ENCODE assay signal across 11 cellular contexts in genomic region chr14:104746951-104747481, GRCh38. TPM values are rescaled to one million over a fixed set of nuclear protein-coding genes. Genes with fewer than 3 reads are reported as not detected.
DNase-seq lines count a peak whose midpoint lies in the region; ATAC-seq and TF ChIP-seq lines count a peak whose summit lies in the region.
"Had no signal": no experiment of that assay in that cellular context is flagged by ENCODE, and none has a peak within 500 bp of the region (broad histone marks: within the 10 kb centered on the region; RNA-seq: fewer than 3 reads in every experiment).

No MANE protein-coding gene starts in this region.

- H3K4me1 Mint-ChIP-seq in Calu3 (ENCODE audit: low read depth, unreplicated experiment), result peaks cover 16% of the 10 kb centered on the region
- H3K4me1 Mint-ChIP-seq in activated CD4-positive, alpha-beta memory T cell treated with anti-CD3 and anti-CD28 coated beads for 36 hours (ENCODE audit: low read depth), result peaks cover 19% of the 10 kb centered on the region

- H2AFZ ChIP-seq in ACC112 (ENCODE audit: low read length, unreplicated experiment), result peak overlapping the region; percentile 33

- TF ChIP-seq CTCF in fibroblast of the aortic adventitia (IDR thresholded peaks at IDR 0.05; ENCODE audit: insufficient read depth, low read length), result no peak
- no peak for TF ChIP-seq CTCF in Calu3 (IDR thresholded peaks at IDR 0.05; ENCODE audit: unreplicated experiment)

- no peak for ATAC-seq in HG02981 (IDR thresholded peaks at IDR 0.05; ENCODE audit: unreplicated experiment)

- H3K27me3 ChIP-seq in ACC112 (ENCODE audit: insufficient read depth, low read length), result no peaks in the 10 kb centered on the region

- no peak overlapping the region for H3K4me3 Mint-ChIP-seq in Calu3 (ENCODE audit: low read depth, unreplicated experiment)
- no peak overlapping the region for H3K4me3 Mint-ChIP-seq in activated CD4-positive, alpha-beta memory T cell treated with anti-CD3 and anti-CD28 coated beads for 36 hours
- H3K4me3 Mint-ChIP-seq: activated CD4-positive, alpha-beta T cell treated with anti-CD3 and anti-CD28 coated beads, Interleukin-2, amount 10 ng/mL, durations not matched to agents 24 days and 14 days had no signal

- DNase-seq in NCI-H2171 treated with DMSO at 0.1 percent for 48 hours (lab: John Stamatoyannopoulos, UW), result peak; percentile 55
- peak; percentile 39 for DNase-seq in fibroblast of the aortic adventitia (ENCODE audit: low read depth)
- peak; percentile 21 for DNase-seq in myocyte (ENCODE audit: low read depth)
- DNase-seq in Calu3, result no peak
- DNase-seq in activated CD4-positive, alpha-beta memory T cell treated with anti-CD3 and anti-CD28 coated beads for 36 hours, result no peak
- DNase-seq in activated CD4-positive, alpha-beta T cell treated with anti-CD3 and anti-CD28 coated beads for 1 hour, result no peak
- DNase-seq: activated CD4-positive, alpha-beta T cell treated with anti-CD3 and anti-CD28 coated beads, Interleukin-2, amount 10 ng/mL, durations not matched to agents 24 days and 14 days; naive B cell; stimulated activated CD4-positive, alpha-beta T cell treated with anti-CD3 and anti-CD28 coated beads, Interleukin-2, amount 100 ng/mL, for 48 hours had no signal

- no peak overlapping the region for H3K27ac Mint-ChIP-seq in Calu3 (ENCODE audit: unreplicated experiment)
- H3K27ac Mint-ChIP-seq in activated CD4-positive, alpha-beta memory T cell treated with anti-CD3 and anti-CD28 coated beads for 36 hours, result no peak overlapping the region
- H3K27ac Mint-ChIP-seq: activated CD4-positive, alpha-beta T cell treated with anti-CD3 and anti-CD28 coated beads, Interleukin-2, amount 10 ng/mL, durations not matched to agents 24 days and 14 days; naive B cell had no signal

- no TSS peak for BruUV-seq in Calu3 (replicated peaks; lab: Mats Ljungman, UMichigan)

- H3K4me3 ChIP-seq in ACC112 (ENCODE audit: low read depth, low read length), result no peak overlapping the region
- no peak overlapping the region for H3K4me3 ChIP-seq in fibroblast of the aortic adventitia (ENCODE audit: low read depth, low read length)

- no peaks in the 10 kb centered on the region for H3K27me3 Mint-ChIP-seq in Calu3 (ENCODE audit: unreplicated experiment)
- H3K27me3 Mint-ChIP-seq in activated CD4-positive, alpha-beta memory T cell treated with anti-CD3 and anti-CD28 coated beads for 36 hours, result no peaks in the 10 kb centered on the region
- H3K27me3 Mint-ChIP-seq: naive B cell had no signal

- no peak overlapping the region for H3K27ac ChIP-seq in ACC112 (ENCODE audit: low read depth, low read length)

- intact Hi-C loops in Calu3 (cut with micrococcal nuclease; ENCODE audit: unreplicated experiment), result no loop called here
- intact Hi-C loops in activated CD4-positive, alpha-beta memory T cell treated with anti-CD3 and anti-CD28 coated beads for 36 hours (cut with micrococcal nuclease), result no loop called here

- POLR2A ChIA-PET in activated CD4-positive, alpha-beta memory T cell treated with anti-CD3 and anti-CD28 coated beads for 36 hours (lab: Charles Lee), result no interaction called here

- no peaks in the 10 kb centered on the region for H3K9me3 Mint-ChIP-seq in Calu3 (ENCODE audit: low read depth, unreplicated experiment)
- peaks cover 2% of the 10 kb centered on the region for H3K9me3 Mint-ChIP-seq in activated CD4-positive, alpha-beta memory T cell treated with anti-CD3 and anti-CD28 coated beads for 36 hours
- H3K9me3 Mint-ChIP-seq: activated CD4-positive, alpha-beta T cell treated with anti-CD3 and anti-CD28 coated beads, Interleukin-2, amount 10 ng/mL, durations not matched to agents 24 days and 14 days; naive B cell had no signal

- no peaks in the 10 kb centered on the region for H3K79me2 ChIP-seq in ACC112 (ENCODE audit: control insufficient read depth, insufficient read depth, low read length, unreplicated experiment)

- H3K36me3 Mint-ChIP-seq in Calu3 (ENCODE audit: insufficient read depth, unreplicated experiment), result no peaks in the 10 kb centered on the region
- no peaks in the 10 kb centered on the region for H3K36me3 Mint-ChIP-seq in activated CD4-positive, alpha-beta memory T cell treated with anti-CD3 and anti-CD28 coated beads for 36 hours
- H3K36me3 Mint-ChIP-seq: naive B cell had no signal

- H3K4me1 ChIP-seq in ACC112 (ENCODE audit: control insufficient read depth, insufficient read depth, low read length, unreplicated experiment), result peaks cover 31% of the 10 kb centered on the region

- CTCF ChIA-PET in Calu3 (lab: Charles Lee), result no interaction called here
- CTCF ChIA-PET in activated CD4-positive, alpha-beta memory T cell treated with anti-CD3 and anti-CD28 coated beads for 36 hours (lab: Charles Lee), result interaction anchor here (2.3 kb wide), 1 partner anchor 22 kb away, joined by 7 read pairs; the partner anchor contains the start of gene ADSS1

- no peaks in the 10 kb centered on the region for H3K36me3 ChIP-seq in ACC112 (ENCODE audit: insufficient read depth, low read length)

RNA-seq across cellular contexts. Expression of gene SIVA1, which starts 5.9 kb away (rescaled TPM):
- 79.4 and 87.3 TPM in 2 replicates for total RNA-seq in fibroblast of the aortic adventitia (ENCODE audit: low replicate concordance)
- 173 and 212 TPM in 2 replicates for total RNA-seq in myocyte
- polyA plus RNA-seq in myocyte (2012), result 73.7 TPM
- 72.3 and 73.3 TPM in 2 replicates for total RNA-seq in Calu3 (2022)
- total RNA-seq in activated CD4-positive, alpha-beta memory T cell treated with anti-CD3 and anti-CD28 coated beads for 36 hours, result 100 to 1,000 TPM in 1 of 2 experiments, 10 to 100 TPM in 1; 97.6 to 109 TPM

RNA-seq across cellular contexts. Expression of gene ADSS1, which starts 23.0 kb away (rescaled TPM):
- total RNA-seq in fibroblast of the aortic adventitia (ENCODE audit: low replicate concordance), result 0.65 and 4.8 TPM in 2 replicates
- total RNA-seq in myocyte, result 11.2 and 20.2 TPM in 2 replicates
- 11.3 TPM for polyA plus RNA-seq in myocyte (2012)
- 8.6 and 10.0 TPM in 2 replicates for total RNA-seq in Calu3 (2022)
- 1 to 10 TPM; 2.3 to 3.3 TPM for total RNA-seq in activated CD4-positive, alpha-beta memory T cell treated with anti-CD3 and anti-CD28 coated beads for 36 hours

RNA-seq across cellular contexts. Expression of gene AKT1, which starts 48.5 kb away (rescaled TPM):
- total RNA-seq in fibroblast of the aortic adventitia (ENCODE audit: low replicate concordance) (93.1 and 127 TPM in 2 replicates), myocyte (128 and 136 TPM in 2 replicates), Calu3 (2022) (118 and 120 TPM in 2 replicates)
- polyA plus RNA-seq in myocyte (2012), result 160 TPM
- 100 to 1,000 TPM; 131 to 133 TPM for total RNA-seq in activated CD4-positive, alpha-beta memory T cell treated with anti-CD3 and anti-CD28 coated beads for 36 hours

RNA-seq across cellular contexts. Expression of gene ZBTB42, which starts 53.9 kb away (rescaled TPM):
- total RNA-seq in fibroblast of the aortic adventitia (ENCODE audit: low replicate concordance) (2.5 and 5.0 TPM in 2 replicates), myocyte (7.6 TPM in 2 replicates), Calu3 (2022) (11.8 and 13.9 TPM in 2 replicates)
- polyA plus RNA-seq in myocyte (2012), result 2.5 TPM
- total RNA-seq in activated CD4-positive, alpha-beta memory T cell treated with anti-CD3 and anti-CD28 coated beads for 36 hours, result 1 to 10 TPM; 3.1 to 3.4 TPM

RNA-seq across cellular contexts. Expression of gene INF2, which starts 57.6 kb away (rescaled TPM):
- total RNA-seq in fibroblast of the aortic adventitia (ENCODE audit: low replicate concordance) (38.3 and 64.0 TPM in 2 replicates), myocyte (87.3 and 113 TPM in 2 replicates), Calu3 (2022) (208 and 220 TPM in 2 replicates)
- polyA plus RNA-seq in myocyte (2012), result 122 TPM
- total RNA-seq in activated CD4-positive, alpha-beta memory T cell treated with anti-CD3 and anti-CD28 coated beads for 36 hours, result 10 to 100 TPM; 66.7 to 71.5 TPM

Comparison
In these comparisons a context has a peak if more than half of its experiments do, and no peak if none do; other contexts are left out.
1. DNase-seq: peak in NCI-H2171 treated with DMSO at 0.1 percent for 48 hours (single experiment), fibroblast of the aortic adventitia (single experiment) and myocyte (single experiment); none in Calu3 (single experiment), activated CD4-positive, alpha-beta memory T cell treated with anti-CD3 and anti-CD28 coated beads for 36 hours (single experiment) and activated CD4-positive, alpha-beta T cell treated with anti-CD3 and anti-CD28 coated beads for 1 hour (single experiment).